Comparison of ENCODE assay signal across 1 cellular context in the genomic region with DNA sequence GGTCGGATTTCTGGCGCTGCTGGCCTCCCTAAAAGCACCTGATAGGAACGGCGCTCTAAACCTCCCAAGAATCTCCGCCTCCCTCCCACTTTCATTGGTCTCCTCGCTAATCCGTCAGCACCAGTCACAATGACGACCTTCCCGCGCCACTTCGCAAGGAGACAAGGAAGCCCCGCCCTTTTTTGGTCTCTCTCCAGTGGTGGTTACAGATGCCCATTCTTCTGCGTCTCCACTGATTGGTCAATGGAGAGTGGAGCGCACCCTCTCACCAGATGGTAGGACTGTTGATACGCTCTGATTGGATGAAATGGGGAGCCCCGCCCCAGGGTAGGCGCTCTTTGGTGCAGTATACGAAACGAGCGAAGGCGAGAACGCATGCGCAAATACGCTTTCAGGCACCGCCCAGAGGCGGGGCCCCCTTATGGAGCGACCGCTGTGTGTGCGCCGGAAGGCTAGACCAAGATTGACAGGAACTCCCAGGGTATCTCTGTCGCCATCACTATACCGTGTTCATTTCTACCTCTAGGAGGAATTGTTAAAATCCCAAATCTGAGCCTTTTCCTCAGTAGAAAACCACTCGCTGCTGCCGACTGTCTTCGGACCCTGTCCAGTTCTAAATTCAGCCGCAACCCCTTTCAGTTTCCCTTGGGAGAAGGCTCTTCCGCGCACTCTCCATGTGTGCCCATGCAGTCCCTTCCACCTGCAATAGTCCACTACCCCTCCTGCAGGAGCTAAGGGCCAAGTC.
TF ChIP-seq lines count a peak whose summit lies in the region.

No MANE protein-coding gene starts in this region.

TF ChIP-seq in K562, 482 proteins besides CTCF, POLR2A, EP300 and RAD21 (continued from another document and continues in another):
- TF ChIP-seq, protein P1, sequence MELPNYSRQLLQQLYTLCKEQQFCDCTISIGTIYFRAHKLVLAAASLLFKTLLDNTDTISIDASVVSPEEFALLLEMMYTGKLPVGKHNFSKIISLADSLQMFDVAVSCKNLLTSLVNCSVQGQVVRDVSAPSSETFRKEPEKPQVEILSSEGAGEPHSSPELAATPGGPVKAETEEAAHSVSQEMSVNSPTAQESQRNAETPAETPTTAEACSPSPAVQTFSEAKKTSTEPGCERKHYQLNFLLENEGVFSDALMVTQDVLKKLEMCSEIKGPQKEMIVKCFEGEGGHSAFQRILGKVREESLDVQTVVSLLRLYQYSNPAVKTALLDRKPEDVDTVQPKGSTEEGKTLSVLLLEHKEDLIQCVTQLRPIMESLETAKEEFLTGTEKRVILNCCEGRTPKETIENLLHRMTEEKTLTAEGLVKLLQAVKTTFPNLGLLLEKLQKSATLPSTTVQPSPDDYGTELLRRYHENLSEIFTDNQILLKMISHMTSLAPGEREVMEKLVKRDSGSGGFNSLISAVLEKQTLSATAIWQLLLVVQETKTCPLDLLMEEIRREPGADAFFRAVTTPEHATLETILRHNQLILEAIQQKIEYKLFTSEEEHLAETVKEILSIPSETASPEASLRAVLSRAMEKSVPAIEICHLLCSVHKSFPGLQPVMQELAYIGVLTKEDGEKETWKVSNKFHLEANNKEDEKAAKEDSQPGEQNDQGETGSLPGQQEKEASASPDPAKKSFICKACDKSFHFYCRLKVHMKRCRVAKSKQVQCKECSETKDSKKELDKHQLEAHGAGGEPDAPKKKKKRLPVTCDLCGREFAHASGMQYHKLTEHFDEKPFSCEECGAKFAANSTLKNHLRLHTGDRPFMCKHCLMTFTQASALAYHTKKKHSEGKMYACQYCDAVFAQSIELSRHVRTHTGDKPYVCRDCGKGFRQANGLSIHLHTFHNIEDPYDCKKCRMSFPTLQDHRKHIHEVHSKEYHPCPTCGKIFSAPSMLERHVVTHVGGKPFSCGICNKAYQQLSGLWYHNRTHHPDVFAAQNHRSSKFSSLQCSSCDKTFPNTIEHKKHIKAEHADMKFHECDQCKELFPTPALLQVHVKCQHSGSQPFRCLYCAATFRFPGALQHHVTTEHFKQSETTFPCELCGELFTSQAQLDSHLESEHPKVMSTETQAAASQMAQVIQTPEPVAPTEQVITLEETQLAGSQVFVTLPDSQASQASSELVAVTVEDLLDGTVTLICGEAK (IDR thresholded peaks at IDR 0.05), result peak; percentile 73; the same call in 1 of the 2 replicates
- TF ChIP-seq, protein P1 (CRISPR knock-in tag; IDR thresholded peaks at IDR 0.05), result no peak
- TF ChIP-seq EGR1 (conservative IDR thresholded peaks at IDR 0.05), result no peak
- no peak for TF ChIP-seq ZNF24 (IDR thresholded peaks at IDR 0.05)
- peak; percentile 82 for TF ChIP-seq ELF2 (CRISPR knock-in tag; IDR thresholded peaks at IDR 0.05)
- peak; percentile 56; the same call in 1 of the 2 replicates for TF ChIP-seq SREBF1 (IDR thresholded peaks at IDR 0.05; ENCODE audit: borderline replicate concordance, low read depth, low read length)
- TF ChIP-seq HDGF (IDR thresholded peaks at IDR 0.05), result no peak
- no peak for TF ChIP-seq POLR2G (IDR thresholded peaks at IDR 0.05; ENCODE audit: low read depth, low read length)
- TF ChIP-seq BMI1 (IDR thresholded peaks at IDR 0.05; ENCODE audit: low read length), result no peak
- peak; percentile 7; the same call in 1 of the 2 replicates for TF ChIP-seq NFRKB (IDR thresholded peaks at IDR 0.05; ENCODE audit: low read depth)
- no peak for TF ChIP-seq KLF10 (CRISPR knock-in tag; IDR thresholded peaks at IDR 0.05)
- peak; percentile 73 for TF ChIP-seq RFX5 (IDR thresholded peaks at IDR 0.05; ENCODE audit: low read depth, low read length)
- TF ChIP-seq CREM (IDR thresholded peaks at IDR 0.05; ENCODE audit: low read depth), result peak; percentile 94
- TF ChIP-seq, protein P2, sequence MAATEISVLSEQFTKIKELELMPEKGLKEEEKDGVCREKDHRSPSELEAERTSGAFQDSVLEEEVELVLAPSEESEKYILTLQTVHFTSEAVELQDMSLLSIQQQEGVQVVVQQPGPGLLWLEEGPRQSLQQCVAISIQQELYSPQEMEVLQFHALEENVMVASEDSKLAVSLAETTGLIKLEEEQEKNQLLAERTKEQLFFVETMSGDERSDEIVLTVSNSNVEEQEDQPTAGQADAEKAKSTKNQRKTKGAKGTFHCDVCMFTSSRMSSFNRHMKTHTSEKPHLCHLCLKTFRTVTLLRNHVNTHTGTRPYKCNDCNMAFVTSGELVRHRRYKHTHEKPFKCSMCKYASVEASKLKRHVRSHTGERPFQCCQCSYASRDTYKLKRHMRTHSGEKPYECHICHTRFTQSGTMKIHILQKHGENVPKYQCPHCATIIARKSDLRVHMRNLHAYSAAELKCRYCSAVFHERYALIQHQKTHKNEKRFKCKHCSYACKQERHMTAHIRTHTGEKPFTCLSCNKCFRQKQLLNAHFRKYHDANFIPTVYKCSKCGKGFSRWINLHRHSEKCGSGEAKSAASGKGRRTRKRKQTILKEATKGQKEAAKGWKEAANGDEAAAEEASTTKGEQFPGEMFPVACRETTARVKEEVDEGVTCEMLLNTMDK (IDR thresholded peaks at IDR 0.05; ENCODE audit: borderline replicate concordance, insufficient read depth, low read depth, low read length, poor library complexity, severe bottlenecking), result no peak
- no peak for TF ChIP-seq IFI16 (CRISPR knock-in tag; IDR thresholded peaks at IDR 0.05)
- no peak for TF ChIP-seq RBM22 (IDR thresholded peaks at IDR 0.05; ENCODE audit: low read depth, low read length, poor library complexity, severe bottlenecking)
- TF ChIP-seq CHD7 (IDR thresholded peaks at IDR 0.05; ENCODE audit: low read depth, low read length), result no peak
- TF ChIP-seq, protein P3, sequence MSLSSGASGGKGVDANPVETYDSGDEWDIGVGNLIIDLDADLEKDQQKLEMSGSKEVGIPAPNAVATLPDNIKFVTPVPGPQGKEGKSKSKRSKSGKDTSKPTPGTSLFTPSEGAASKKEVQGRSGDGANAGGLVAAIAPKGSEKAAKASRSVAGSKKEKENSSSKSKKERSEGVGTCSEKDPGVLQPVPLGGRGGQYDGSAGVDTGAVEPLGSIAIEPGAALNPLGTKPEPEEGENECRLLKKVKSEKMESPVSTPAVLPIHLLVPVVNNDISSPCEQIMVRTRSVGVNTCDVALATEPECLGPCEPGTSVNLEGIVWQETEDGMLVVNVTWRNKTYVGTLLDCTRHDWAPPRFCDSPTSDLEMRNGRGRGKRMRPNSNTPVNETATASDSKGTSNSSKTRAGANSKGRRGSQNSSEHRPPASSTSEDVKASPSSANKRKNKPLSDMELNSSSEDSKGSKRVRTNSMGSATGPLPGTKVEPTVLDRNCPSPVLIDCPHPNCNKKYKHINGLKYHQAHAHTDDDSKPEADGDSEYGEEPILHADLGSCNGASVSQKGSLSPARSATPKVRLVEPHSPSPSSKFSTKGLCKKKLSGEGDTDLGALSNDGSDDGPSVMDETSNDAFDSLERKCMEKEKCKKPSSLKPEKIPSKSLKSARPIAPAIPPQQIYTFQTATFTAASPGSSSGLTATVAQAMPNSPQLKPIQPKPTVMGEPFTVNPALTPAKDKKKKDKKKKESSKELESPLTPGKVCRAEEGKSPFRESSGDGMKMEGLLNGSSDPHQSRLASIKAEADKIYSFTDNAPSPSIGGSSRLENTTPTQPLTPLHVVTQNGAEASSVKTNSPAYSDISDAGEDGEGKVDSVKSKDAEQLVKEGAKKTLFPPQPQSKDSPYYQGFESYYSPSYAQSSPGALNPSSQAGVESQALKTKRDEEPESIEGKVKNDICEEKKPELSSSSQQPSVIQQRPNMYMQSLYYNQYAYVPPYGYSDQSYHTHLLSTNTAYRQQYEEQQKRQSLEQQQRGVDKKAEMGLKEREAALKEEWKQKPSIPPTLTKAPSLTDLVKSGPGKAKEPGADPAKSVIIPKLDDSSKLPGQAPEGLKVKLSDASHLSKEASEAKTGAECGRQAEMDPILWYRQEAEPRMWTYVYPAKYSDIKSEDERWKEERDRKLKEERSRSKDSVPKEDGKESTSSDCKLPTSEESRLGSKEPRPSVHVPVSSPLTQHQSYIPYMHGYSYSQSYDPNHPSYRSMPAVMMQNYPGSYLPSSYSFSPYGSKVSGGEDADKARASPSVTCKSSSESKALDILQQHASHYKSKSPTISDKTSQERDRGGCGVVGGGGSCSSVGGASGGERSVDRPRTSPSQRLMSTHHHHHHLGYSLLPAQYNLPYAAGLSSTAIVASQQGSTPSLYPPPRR (CRISPR knock-in tag; IDR thresholded peaks at IDR 0.05; ENCODE audit: borderline replicate concordance), result no peak
- peak; percentile 46; the same call in 1 of the 2 replicates for TF ChIP-seq ESRRA (IDR thresholded peaks at IDR 0.05; ENCODE audit: borderline replicate concordance, low read depth)
- TF ChIP-seq ZBTB17 (CRISPR knock-in tag; IDR thresholded peaks at IDR 0.05), result no peak
- TF ChIP-seq KLF6 (CRISPR knock-in tag; IDR thresholded peaks at IDR 0.05; ENCODE audit: borderline replicate concordance), result no peak; the same call in 1 of the 2 replicates
